1 cellular context compared by ENCODE assay signal in genomic region chr7:151083824-151084160, GRCh38.
TF ChIP-seq lines count a peak whose summit lies in the region.

No MANE protein-coding gene starts in this region.

TF ChIP-seq in GM12878, 131 proteins besides CTCF, POLR2A, EP300 and RAD21:
- TF ChIP-seq POLR2AphosphoS2 (IDR thresholded peaks at IDR 0.05; ENCODE audit: low read depth, low read length) = no peak
- TF ChIP-seq E4F1 (IDR thresholded peaks at IDR 0.05; ENCODE audit: borderline replicate concordance, partially characterized antibody) = no peak
- TF ChIP-seq LARP7 (IDR thresholded peaks at IDR 0.05) = no peak
- 0 out of 2 replicates have a peak, but pooled peaks have one; percentile 2 for TF ChIP-seq NBN (IDR thresholded peaks at IDR 0.05)
- TF ChIP-seq ZNF207 (IDR thresholded peaks at IDR 0.05; ENCODE audit: borderline replicate concordance) = no peak
